Comparison of ENCODE assay signal across 8 cellular contexts in genomic region chr2:111492995-111493719, GRCh38.
A peak's percentile ranks its signal among the peaks of the same experiment; 100 is the strongest.
DNase-seq lines count a peak whose midpoint lies in the region; ATAC-seq, FAIRE-seq and TF ChIP-seq lines count a peak whose summit lies in the region.
"Not testable (repeated sequence)": the region's sequence is repeated elsewhere in the genome, so short reads cannot be mapped to it uniquely, and the experiment has no call there.

No MANE protein-coding gene starts in this region.

- H3K27ac ChIP-seq in A549: peak overlapping the region; percentile 78 to 90
- H3K27ac ChIP-seq in MM.1S (ENCODE audit: low read length): peak overlapping the region; percentile 89
- peak overlapping the region; percentile 45 to 72 (median 58) for H3K27ac ChIP-seq in body of pancreas
- H3K27ac ChIP-seq in lung (ENCODE audit: low read depth in 1 of 2, low read length in 1 of 2): peak overlapping the region; percentile 70 to 86
- H3K27ac ChIP-seq in skeletal muscle tissue (ENCODE audit: low read depth, low read length): peak overlapping the region; percentile 51

- intact Hi-C loops in body of pancreas (cut with DNase I): not testable (repeated sequence)

- no CpG with 5 or more reads among the region's 20 CpGs for WGBS in A549 (ENCODE audit: missing lambda C conversion rate)
- WGBS in body of pancreas, 2 donors: 17 to 27% methylated on average over 1 of the region's 20 CpGs
- 52% methylated on average over 6 to 9 of the region's 20 CpGs for WGBS in lung, 2 donors

- H3K4me2 ChIP-seq in A549 (peak overlapping the region; percentile 77), MM.1S (ENCODE audit: low read depth, low read length) (peak overlapping the region; percentile 35; the same call in 1 of the 2 replicates)

- CTCF ChIA-PET in A549 (lab: Yijun Ruan, JAX); activated CD4-positive, alpha-beta T cell treated with anti-CD3 and anti-CD28 coated beads, Interleukin-2, amount 10 ng/mL, durations not matched to agents 7 days and 5 days (lab: Charles Lee): not testable (repeated sequence)

- H2AFZ ChIP-seq in MM.1S (ENCODE audit: low read length): not testable (repeated sequence)

- H3K4me3 Mint-ChIP-seq in activated CD4-positive, alpha-beta T cell treated with anti-CD3 and anti-CD28 coated beads, Interleukin-2, amount 10 ng/mL, durations not matched to agents 7 days and 5 days: peak overlapping the region; percentile 75

- not testable (repeated sequence) for H3K27me3 ChIP-seq in MM.1S (replicated peaks; ENCODE audit: insufficient read depth, low read length); body of pancreas; lung (ENCODE audit: control insufficient read depth, insufficient read depth); skeletal muscle tissue (ENCODE audit: control insufficient read depth in 3 of 3, insufficient read depth in 3 of 3, low read length in 3 of 3)

- H3K9ac ChIP-seq in MM.1S (ENCODE audit: low read length) (peak overlapping the region; percentile 93), skeletal muscle tissue (ENCODE audit: low read depth in 1 of 3, low read length in 3 of 3) (peak overlapping the region in 1 of 3 donors; percentile 50)

- TF ChIP-seq CTCF in A549 (IDR thresholded peaks at IDR 0.05); MM.1S (IDR thresholded peaks at IDR 0.05; ENCODE audit: low read length); body of pancreas (IDR thresholded peaks at IDR 0.05); fibroblast of pulmonary artery (IDR thresholded peaks at IDR 0.05; ENCODE audit: low read length, missing control alignments); lung (IDR thresholded peaks at IDR 0.05; ENCODE audit: control extremely low read depth, extremely low read depth): not testable (repeated sequence)

- TF ChIP-seq RAD21 in A549 (conservative IDR thresholded peaks at IDR 0.05 in 1 of 2, IDR thresholded peaks at IDR 0.05 in 1 of 2): not testable (repeated sequence)

- DNase-seq in A549 (ENCODE audit: low read depth in 1 of 2, low spot score in 1 of 2): peak in 1 of 2 experiments; percentile 9
- not testable (repeated sequence) for DNase-seq in MM.1S; activated CD4-positive, alpha-beta T cell treated with anti-CD3 and anti-CD28 coated beads, Interleukin-2, amount 10 ng/mL, durations not matched to agents 7 days and 5 days; body of pancreas; fibroblast of pulmonary artery (ENCODE audit: low read depth); lung (ENCODE audit: low spot score)

- TF ChIP-seq POLR2A in A549 (IDR thresholded peaks at IDR 0.05; ENCODE audit: low read length); body of pancreas (IDR thresholded peaks at IDR 0.05): not testable (repeated sequence)

- H3K9me2 ChIP-seq in MM.1S (replicated peaks; ENCODE audit: insufficient read depth, low read length): not testable (repeated sequence)

- peaks cover 25% of the 10 kb centered on the region for H3K4me1 ChIP-seq in A549
- not testable (repeated sequence) for H3K4me1 ChIP-seq in MM.1S (ENCODE audit: low read length); body of pancreas; lung (ENCODE audit: control insufficient read depth in 2 of 2, insufficient read depth in 2 of 2, low read length in 2 of 2); skeletal muscle tissue (ENCODE audit: control insufficient read depth in 3 of 3, insufficient read depth in 3 of 3, low read length in 3 of 3)

- not testable (repeated sequence) for H3K36me3 ChIP-seq in MM.1S (replicated peaks; ENCODE audit: insufficient read depth, low read length); body of pancreas (replicated peaks in 1 of 2; ENCODE audit: insufficient read depth in 1 of 2, low read depth in 2 of 2); lung (ENCODE audit: control insufficient read depth in 2 of 2, insufficient read depth in 2 of 2, low read length in 2 of 2); skeletal muscle tissue (ENCODE audit: control insufficient read depth in 3 of 3, insufficient read depth in 3 of 3, low read length in 3 of 3)

- not testable (repeated sequence) for TF ChIP-seq EP300 in A549 (IDR thresholded peaks at IDR 0.05)

- H3K27me3 Mint-ChIP-seq in activated CD4-positive, alpha-beta T cell treated with anti-CD3 and anti-CD28 coated beads, Interleukin-2, amount 10 ng/mL, durations not matched to agents 7 days and 5 days: not testable (repeated sequence)

- POLR2A ChIA-PET in A549 (lab: Yijun Ruan, JAX); activated CD4-positive, alpha-beta T cell treated with anti-CD3 and anti-CD28 coated beads, Interleukin-2, amount 10 ng/mL, durations not matched to agents 7 days and 5 days (lab: Charles Lee): not testable (repeated sequence)

- not testable (repeated sequence) for H3F3A ChIP-seq in MM.1S (ENCODE audit: insufficient read depth, low read length)

- ATAC-seq in A549: peak; percentile 40 to 48; a peak in 4 of 6 replicates
- peak; percentile 28 for ATAC-seq in GM19455 (IDR thresholded peaks at IDR 0.05; ENCODE audit: unreplicated experiment)
- ATAC-seq in body of pancreas; lung (ENCODE audit: insufficient read depth, low FRiP score): not testable (repeated sequence)

- H3K4me3 ChIP-seq in A549 (peak overlapping the region; percentile 57), MM.1S (ENCODE audit: low read length) (peak overlapping the region; percentile 75), fibroblast of pulmonary artery (replicated peaks; ENCODE audit: low read depth, low read length) (peak overlapping the region; percentile 46), skeletal muscle tissue (ENCODE audit: low read length in 3 of 3) (peak overlapping the region in 1 of 3 donors; percentile 43)
- H3K4me3 ChIP-seq in body of pancreas, lung: not testable (repeated sequence)

- not testable (repeated sequence) for FAIRE-seq in A549 (lab: Jason Lieb, UNC)

- peaks cover 14% of the 10 kb centered on the region for H3K36me3 Mint-ChIP-seq in activated CD4-positive, alpha-beta T cell treated with anti-CD3 and anti-CD28 coated beads, Interleukin-2, amount 10 ng/mL, durations not matched to agents 7 days and 5 days (ENCODE audit: low read depth)

- H3K4me1 Mint-ChIP-seq in activated CD4-positive, alpha-beta T cell treated with anti-CD3 and anti-CD28 coated beads, Interleukin-2, amount 10 ng/mL, durations not matched to agents 7 days and 5 days: peaks cover 22% of the 10 kb centered on the region

- peak overlapping the region; percentile 85 for H3K27ac Mint-ChIP-seq in activated CD4-positive, alpha-beta T cell treated with anti-CD3 and anti-CD28 coated beads, Interleukin-2, amount 10 ng/mL, durations not matched to agents 7 days and 5 days

- not testable (repeated sequence) for H3K9me3 Mint-ChIP-seq in activated CD4-positive, alpha-beta T cell treated with anti-CD3 and anti-CD28 coated beads, Interleukin-2, amount 10 ng/mL, durations not matched to agents 7 days and 5 days

- peaks cover 46% of the 10 kb centered on the region for H3K79me2 ChIP-seq in MM.1S (ENCODE audit: low read length)

- H4K20me1 ChIP-seq in MM.1S (ENCODE audit: insufficient read depth, low read length): not testable (repeated sequence)

- not testable (repeated sequence) for H3K9me3 ChIP-seq in A549; MM.1S (replicated peaks; ENCODE audit: insufficient read depth, low read length); body of pancreas; lung (ENCODE audit: control insufficient read depth in 2 of 2, insufficient read depth in 1 of 2, low read length in 1 of 2); skeletal muscle tissue (ENCODE audit: control insufficient read depth in 3 of 3, low read length in 3 of 3)
